ENCODE assay signal across 10 cellular contexts in the genomic region with DNA sequence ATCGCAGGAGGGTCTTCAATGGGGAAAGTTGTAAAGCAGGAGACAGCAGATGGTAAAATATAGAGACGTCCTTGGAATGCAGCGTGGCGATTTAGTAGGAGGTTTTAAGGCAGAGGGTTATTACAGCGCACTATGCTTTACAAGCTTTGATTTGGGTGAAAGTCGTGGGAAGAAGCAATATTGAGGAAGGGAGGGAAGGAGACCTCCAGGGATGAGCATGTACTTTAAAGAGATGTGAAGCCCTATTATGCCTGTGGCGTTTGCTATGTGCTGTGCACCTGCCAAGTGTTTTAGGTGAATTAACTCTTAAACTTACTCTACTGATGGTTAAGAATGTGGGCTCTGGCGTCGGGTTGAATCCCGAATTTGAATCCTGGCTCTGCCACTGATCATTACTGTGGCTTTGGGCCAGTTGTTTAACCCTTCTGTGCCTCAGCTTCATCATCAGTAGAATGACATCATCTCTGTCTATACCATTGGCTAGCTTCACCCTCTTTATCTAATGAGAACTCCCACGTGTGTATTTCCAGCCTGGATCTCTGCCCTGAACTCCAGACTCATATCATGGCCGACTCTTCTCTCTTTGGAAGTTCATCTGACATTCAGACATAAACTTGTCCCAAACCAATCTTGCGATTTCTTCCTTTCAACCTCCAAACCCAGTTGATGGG. TPM values are rescaled to one million over a fixed set of nuclear protein-coding genes. Genes with fewer than 3 reads are reported as not detected.
A peak's percentile ranks its signal among the peaks of the same experiment; 100 is the strongest.
DNase-seq lines count a peak whose midpoint lies in the region; ATAC-seq and TF ChIP-seq lines count a peak whose summit lies in the region.
"Had no signal": no experiment of that assay in that cellular context is flagged by ENCODE, and none has a peak within 500 bp of the region (broad histone marks: within the 10 kb centered on the region; RNA-seq: fewer than 3 reads in every experiment).

No MANE protein-coding gene starts in this region.

- peak overlapping the region; percentile 61 to 91 (median 76) for H3K4me3 ChIP-seq in heart left ventricle
- H3K4me3 ChIP-seq in body of pancreas, result peak overlapping the region; percentile 66 to 73
- H3K4me3 ChIP-seq in liver (ENCODE audit: low read depth in 1 of 3, low read length in 3 of 3), result peak overlapping the region; percentile 54 to 95 (median 70)

- H3K36me3 ChIP-seq in heart left ventricle (peaks cover 0 to 5% (median 0%) of the 10 kb centered on the region in 9 donors), body of pancreas (replicated peaks in 1 of 2; ENCODE audit: insufficient read depth in 1 of 2, low read depth in 2 of 2) (no peaks in the 10 kb centered on the region), liver (ENCODE audit: control insufficient read depth in 4 of 4, insufficient read depth in 3 of 4, low read depth in 1 of 4, low read length in 3 of 4) (no peaks in the 10 kb centered on the region)

- ATAC-seq in heart left ventricle (no peak), Right ventricle myocardium inferior (no peak), body of pancreas (no peak)
- no peak for ATAC-seq in activated T-cell treated with anti-CD3 and anti-CD28 coated beads, Interleukin-2, amount 50 U/mL, for 72 hours (replicated peaks in 1 of 2)

- peak overlapping the region in 11 of 12 donors; percentile 64 to 89 (median 76) for H3K27ac ChIP-seq in heart left ventricle
- peak overlapping the region; percentile 45 to 77 (median 68) for H3K27ac ChIP-seq in body of pancreas
- H3K27ac ChIP-seq in liver (ENCODE audit: low read depth in 1 of 2, low read length in 2 of 2), result peak overlapping the region; percentile 41 to 69

- H3K27me3 ChIP-seq in heart left ventricle (peaks cover 0 to 12% (median 0%) of the 10 kb centered on the region in 9 donors), body of pancreas (no peaks in the 10 kb centered on the region), liver (ENCODE audit: control insufficient read depth in 4 of 4, insufficient read depth in 4 of 4, low read length in 3 of 4) (no peaks in the 10 kb centered on the region)

- no peaks in the 10 kb centered on the region for H3K9me3 Mint-ChIP-seq in activated T-cell treated with anti-CD3 and anti-CD28 coated beads, Interleukin-2, amount 50 U/mL, for 24 hours
- no peaks in the 10 kb centered on the region for H3K9me3 Mint-ChIP-seq in activated T-cell treated with anti-CD3 and anti-CD28 coated beads, Interleukin-2, amount 50 U/mL, for 72 hours
- H3K9me3 Mint-ChIP-seq: activated CD4-positive, alpha-beta memory T cell treated with anti-CD3 and anti-CD28 coated beads, Interleukin-2, amount 10 ng/mL, durations not matched to agents 7 days and 5 days; nephron had no signal

- no peak for TF ChIP-seq RAD21 in liver (IDR thresholded peaks at IDR 0.05)

- intact Hi-C loops in heart left ventricle (cut with DNase I), result loop anchor here in 1 of 10 donors (2.0 kb wide), 1 partner anchor 93 kb away; the partner anchor contains the start of gene MYPOP
- intact Hi-C loops in Right ventricle myocardium inferior (cut with DNase I), result loop anchor here (1.0 to 10.0 kb wide), 2 partner anchors 61 to 110 kb away; partner anchors contain the start of gene IRF2BP1
- intact Hi-C loops in body of pancreas (cut with DNase I), result no loop called here

- H3K4me1 Mint-ChIP-seq in activated T-cell treated with anti-CD3 and anti-CD28 coated beads, Interleukin-2, amount 50 U/mL, for 24 hours (ENCODE audit: low read depth), result peaks cover 31% of the 10 kb centered on the region
- peaks cover 31% of the 10 kb centered on the region for H3K4me1 Mint-ChIP-seq in activated T-cell treated with anti-CD3 and anti-CD28 coated beads, Interleukin-2, amount 50 U/mL, for 72 hours (ENCODE audit: low read depth)

- H3K4me1 ChIP-seq in heart left ventricle (peaks cover 3 to 23% (median 13%) of the 10 kb centered on the region in 12 donors), body of pancreas (peaks cover 22% of the 10 kb centered on the region), liver (ENCODE audit: control insufficient read depth in 4 of 4, insufficient read depth in 4 of 4, low read length in 3 of 4) (peaks cover 0 to 17% (median 8%) of the 10 kb centered on the region in 4 donors)

- H3K27ac Mint-ChIP-seq in activated T-cell treated with anti-CD3 and anti-CD28 coated beads, Interleukin-2, amount 50 U/mL, for 24 hours, result no peak overlapping the region
- no peak overlapping the region for H3K27ac Mint-ChIP-seq in activated T-cell treated with anti-CD3 and anti-CD28 coated beads, Interleukin-2, amount 50 U/mL, for 72 hours
- H3K27ac Mint-ChIP-seq: activated CD4-positive, alpha-beta memory T cell treated with anti-CD3 and anti-CD28 coated beads, Interleukin-2, amount 10 ng/mL, durations not matched to agents 7 days and 5 days; nephron had no signal

- H3K4me3 Mint-ChIP-seq in activated T-cell treated with anti-CD3 and anti-CD28 coated beads, Interleukin-2, amount 50 U/mL, for 24 hours, result no peak overlapping the region
- H3K4me3 Mint-ChIP-seq in activated T-cell treated with anti-CD3 and anti-CD28 coated beads, Interleukin-2, amount 50 U/mL, for 72 hours, result no peak overlapping the region
- H3K4me3 Mint-ChIP-seq: activated CD4-positive, alpha-beta memory T cell treated with anti-CD3 and anti-CD28 coated beads, Interleukin-2, amount 10 ng/mL, durations not matched to agents 7 days and 5 days; nephron had no signal

- WGBS in heart left ventricle, 4 donors, result 9 to 12% (median 9%) methylated on average over 13 of the region's 13 CpGs
- WGBS in body of pancreas, 2 donors, result 9 to 10% methylated on average over 13 of the region's 13 CpGs
- 11% methylated on average over 13 of the region's 13 CpGs for WGBS in liver

- peaks cover 3% of the 10 kb centered on the region for H3K27me3 Mint-ChIP-seq in activated T-cell treated with anti-CD3 and anti-CD28 coated beads, Interleukin-2, amount 50 U/mL, for 24 hours
- no peaks in the 10 kb centered on the region for H3K27me3 Mint-ChIP-seq in activated T-cell treated with anti-CD3 and anti-CD28 coated beads, Interleukin-2, amount 50 U/mL, for 72 hours (ENCODE audit: low read depth)

- no peak for TF ChIP-seq CTCF in heart left ventricle (IDR thresholded peaks at IDR 0.05)
- no peak for TF ChIP-seq CTCF in body of pancreas (IDR thresholded peaks at IDR 0.05)
- TF ChIP-seq CTCF in liver (IDR thresholded peaks at IDR 0.05; ENCODE audit: low read depth, low read length, missing input control), result no peak

- peak overlapping the region; percentile 61 to 88 for H3K9ac ChIP-seq in liver (ENCODE audit: low read depth in 1 of 2, low read length in 2 of 2)

- H3K36me3 Mint-ChIP-seq in activated T-cell treated with anti-CD3 and anti-CD28 coated beads, Interleukin-2, amount 50 U/mL, for 24 hours (ENCODE audit: low read depth), result peaks cover 13% of the 10 kb centered on the region
- H3K36me3 Mint-ChIP-seq in activated T-cell treated with anti-CD3 and anti-CD28 coated beads, Interleukin-2, amount 50 U/mL, for 72 hours (ENCODE audit: insufficient read depth in 2 of 2), result no peaks in the 10 kb centered on the region

- peak in 1 of 5 donors; percentile 8 for DNase-seq in heart left ventricle
- DNase-seq in Right ventricle myocardium inferior (ENCODE audit: missing footprints), result no peak
- DNase-seq in body of pancreas, result no peak
- no peak for DNase-seq in MV-4-11 (lab: John Stamatoyannopoulos, UW)
- DNase-seq in activated T-cell treated with anti-CD3 and anti-CD28 coated beads, Interleukin-2, amount 50 U/mL, for 24 hours, result no peak
- no peak for DNase-seq in activated T-cell treated with anti-CD3 and anti-CD28 coated beads, Interleukin-2, amount 50 U/mL, for 72 hours
- no peak for DNase-seq in NCI-H510A (lab: John Stamatoyannopoulos, UW)

- H3K9me3 ChIP-seq in heart left ventricle (no peaks in the 10 kb centered on the region), body of pancreas (no peaks in the 10 kb centered on the region), liver (ENCODE audit: control insufficient read depth in 4 of 4, low read length in 3 of 4) (no peaks in the 10 kb centered on the region)

- TF ChIP-seq POLR2A in heart left ventricle (IDR thresholded peaks at IDR 0.05), result no peak
- no peak for TF ChIP-seq POLR2A in body of pancreas (IDR thresholded peaks at IDR 0.05)

TF ChIP-seq in liver, 16 proteins besides CTCF, POLR2A, EP300 and RAD21 (continues in another document):
- no peak for TF ChIP-seq HNF4G (IDR thresholded peaks at IDR 0.05)

RNA-seq across cellular contexts. Expression of gene CCDC61, which starts 0.6 kb away (rescaled TPM):
- total RNA-seq in heart left ventricle (10 to 100 TPM in 2 of 9 donors, 1 to 10 TPM in 7; 4.1 to 13.7 (median 7.1) TPM), Right ventricle myocardium inferior (8.2 TPM), body of pancreas (10 to 100 TPM in 1 of 2 donors, 1 to 10 TPM in 1; 7.8 to 14.5 TPM), liver (1 to 10 TPM; 2.6 to 3.1 TPM)
- polyA plus RNA-seq in heart left ventricle (1 to 10 TPM; 6.4 to 6.8 TPM), liver (1 to 10 TPM; 1.7 to 6.3 TPM)
- total RNA-seq in activated T-cell treated with anti-CD3 and anti-CD28 coated beads, Interleukin-2, amount 50 U/mL, for 72 hours, result 10 to 100 TPM; 21.8 to 22.0 TPM

RNA-seq across cellular contexts. Expression of gene NOVA2, which starts 22.2 kb away (rescaled TPM):
- total RNA-seq in heart left ventricle (10 to 100 TPM in 1 of 9 donors, 1 to 10 TPM in 8; 2.2 to 10.0 (median 4.8) TPM), Right ventricle myocardium inferior (5.3 TPM), body of pancreas (1 to 10 TPM; 1.3 to 1.6 TPM), liver (1 to 10 TPM in 1 of 2 donors, under 1 TPM in 1; 0.47 to 1.6 TPM)
- polyA plus RNA-seq in heart left ventricle (1 to 10 TPM; 2.6 to 5.2 TPM), liver (under 1 TPM; 0.31 to 0.37 TPM)
- under 1 TPM; 0.38 to 0.58 TPM for total RNA-seq in activated T-cell treated with anti-CD3 and anti-CD28 coated beads, Interleukin-2, amount 50 U/mL, for 72 hours

RNA-seq across cellular contexts. Expression of gene PGLYRP1, which starts 27.0 kb away (rescaled TPM):
- 1 to 10 TPM in 1 of 9 donors, under 1 TPM in 2, not detected in 6; 0.43 to 3.9 (median 0.63) TPM for total RNA-seq in heart left ventricle
- polyA plus RNA-seq in heart left ventricle, result under 1 TPM in 1 of 2 donors, not detected in 1; 0.24 TPM
- 0.35 TPM for total RNA-seq in Right ventricle myocardium inferior
- not detected for total RNA-seq in body of pancreas
- total RNA-seq in liver, result 10 to 100 TPM in 1 of 2 donors, under 1 TPM in 1; 0.25 to 13.9 TPM
- polyA plus RNA-seq in liver, result 1 to 10 TPM in 1 of 2 donors, under 1 TPM in 1; 0.31 to 1.2 TPM
- not detected for total RNA-seq in activated T-cell treated with anti-CD3 and anti-CD28 coated beads, Interleukin-2, amount 50 U/mL, for 72 hours
- total RNA-seq: activated CD4-positive, alpha-beta memory T cell treated with anti-CD3 and anti-CD28 coated beads, Interleukin-2, amount 10 ng/mL, durations not matched to agents 7 days and 5 days had no signal

RNA-seq across cellular contexts. Expression of gene IGFL4, which starts 45.0 kb away (rescaled TPM):
- total RNA-seq in heart left ventricle (not detected), Right ventricle myocardium inferior (not detected), body of pancreas (not detected), liver (not detected)
- polyA plus RNA-seq in heart left ventricle (not detected), liver (not detected)
- total RNA-seq in activated T-cell treated with anti-CD3 and anti-CD28 coated beads, Interleukin-2, amount 50 U/mL, for 72 hours, result not detected
- total RNA-seq: activated CD4-positive, alpha-beta memory T cell treated with anti-CD3 and anti-CD28 coated beads, Interleukin-2, amount 10 ng/mL, durations not matched to agents 7 days and 5 days had no signal
